In the genomic region with DNA sequence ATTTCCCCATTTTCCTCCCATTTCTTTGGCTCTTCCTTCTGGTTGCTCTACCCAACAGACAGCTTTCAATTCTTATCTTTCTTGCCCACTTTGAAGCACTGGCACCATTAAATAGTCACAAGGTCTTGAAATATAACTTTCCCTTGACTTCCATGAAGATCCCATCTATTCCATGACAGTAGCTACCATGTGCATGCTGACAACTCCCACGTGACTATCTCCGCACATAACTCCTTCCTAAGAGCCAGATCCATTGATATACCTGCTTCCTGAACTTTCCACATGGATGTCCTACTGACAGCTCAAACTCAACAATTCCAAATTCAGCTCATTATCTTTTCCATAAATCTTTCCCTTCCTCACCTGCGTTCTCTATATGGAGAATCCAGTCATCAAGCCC, we compare ENCODE assay signal across 28 cellular contexts.
"Had no signal": no experiment of that assay in that cellular context is flagged by ENCODE, and none has a peak within 500 bp of the region (broad histone marks: within the 10 kb centered on the region; RNA-seq: fewer than 3 reads in every experiment).

No MANE protein-coding gene starts in this region.

- ATAC-seq: activated CD4-positive, alpha-beta T cell treated with anti-CD3 and anti-CD28 coated beads for 36 hours; activated CD8-positive, alpha-beta memory T cell treated with anti-CD3 and anti-CD28 coated beads, Interleukin-2, amount 10 ng/mL, durations not matched to agents 7 days and 5 days; activated CD8-positive, alpha-beta T cell treated with anti-CD3 and anti-CD28 coated beads, Interleukin-2, amount 10 ng/mL, durations not matched to agents 7 days and 5 days; activated naive CD4-positive, alpha-beta T cell treated with anti-CD3 and anti-CD28 coated beads, Interleukin-2, amount 50 U/mL, for 72 hours; effector memory CD8-positive, alpha-beta T cell; gastrocnemius medialis had no signal

- FAIRE-seq: bronchial epithelial cell had no signal

- DNase-seq: activated CD4-positive, alpha-beta memory T cell treated with anti-CD3 and anti-CD28 coated beads for 36 hours; activated CD4-positive, alpha-beta T cell treated with anti-CD3 and anti-CD28 coated beads for 36 hours; activated CD4-positive, alpha-beta T cell treated with anti-CD3 and anti-CD28 coated beads, Interleukin-2, amount 10 ng/mL, durations not matched to agents 24 days and 14 days; activated CD4-positive, CD25-positive, alpha-beta regulatory T cell; activated CD4-positive, CD25-positive, alpha-beta regulatory T cell treated with anti-CD3 and anti-CD28 coated beads, Interleukin-2, amount 50 U/mL, for 72 hours; activated CD8-positive, alpha-beta memory T cell treated with anti-CD3 and anti-CD28 coated beads, Interleukin-2, amount 10 ng/mL, durations not matched to agents 7 days and 5 days; activated CD8-positive, alpha-beta memory T cell treated with anti-CD3 and anti-CD28 coated beads, Interleukin-2, amount 50 U/mL, for 4 hours; activated CD8-positive, alpha-beta T cell treated with anti-CD3 and anti-CD28 coated beads, Interleukin-2, amount 10 ng/mL, durations not matched to agents 7 days and 5 days; activated effector memory CD4-positive, alpha-beta T cell treated with anti-CD3 and anti-CD28 coated beads, Interleukin-2, amount 50 U/mL, for 16 hours; activated naive CD4-positive, alpha-beta T cell; activated naive CD4-positive, alpha-beta T cell treated with anti-CD3 and anti-CD28 coated beads, Interleukin-2, amount 10 ng/mL, durations not matched to agents 7 days and 5 days; activated T-cell treated with anti-CD3 and anti-CD28 coated beads, Interleukin-2, amount 50 U/mL, for 1 hour; activated T-cell treated with anti-CD3 and anti-CD28 coated beads, Interleukin-2, amount 50 U/mL, for 48 hours; amniotic stem cell; anterior cingulate cortex; cortex of kidney; dermis blood vessel endothelial cell; effector CD4-positive, alpha-beta T cell; effector memory CD8-positive, alpha-beta T cell; erythroblast; glutamatergic neuron; T-helper 2 cell had no signal

- H3K36me3 ChIP-seq: brain microvascular endothelial cell, esophagus muscularis mucosa, gastrocnemius medialis had no signal

- H3K4me1 ChIP-seq: gastrocnemius medialis had no signal

- H3K27ac ChIP-seq: brain microvascular endothelial cell, esophagus muscularis mucosa, foreskin keratinocyte, gastrocnemius medialis had no signal

- H3K9me3 ChIP-seq: esophagus muscularis mucosa, gastrocnemius medialis had no signal

- H3K4me3 ChIP-seq: esophagus muscularis mucosa, gastrocnemius medialis had no signal

- H3K27me3 ChIP-seq: brain microvascular endothelial cell, esophagus muscularis mucosa, foreskin keratinocyte, gastrocnemius medialis had no signal
